18 cellular contexts compared by ENCODE assay signal in the genomic region with DNA sequence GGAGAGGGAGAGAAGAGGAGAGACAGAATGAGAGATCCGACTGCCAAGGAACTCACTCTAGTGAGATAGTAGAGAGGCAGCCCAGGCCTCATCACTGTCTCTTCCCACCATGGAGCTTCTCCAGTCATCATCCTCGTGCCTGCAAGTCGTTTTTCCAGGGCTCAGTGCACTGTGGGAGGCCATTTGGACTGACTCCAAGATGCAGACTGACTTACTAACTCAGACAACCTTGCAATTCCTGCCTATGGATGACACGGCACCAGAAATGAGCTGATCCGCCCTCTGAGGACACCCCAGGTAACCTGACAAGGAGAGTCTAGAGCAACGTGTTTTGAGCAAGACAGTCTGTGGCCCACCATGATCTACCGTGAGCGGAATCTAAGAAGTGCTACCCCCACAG.
DNase-seq lines count a peak whose midpoint lies in the region; ATAC-seq and TF ChIP-seq lines count a peak whose summit lies in the region.
"Had no signal": no experiment of that assay in that cellular context is flagged by ENCODE, and none has a peak within 500 bp of the region (broad histone marks: within the 10 kb centered on the region; RNA-seq: fewer than 3 reads in every experiment).

No MANE protein-coding gene starts in this region.

- dilution Hi-C loops in mammary epithelial cell (cut with HindIII; ENCODE audit: low sequenced_read_pairs) = no loop called here

- H3K4me3 ChIP-seq in mammary epithelial cell (replicated peaks in 1 of 3; ENCODE audit: insufficient read depth in 1 of 3, low read depth in 2 of 3, low read length in 3 of 3) = no peak overlapping the region
- H3K4me3 ChIP-seq: SJSA1 had no signal

- TF ChIP-seq CTCF in mammary epithelial cell (conservative IDR thresholded peaks at IDR 0.05 in 1 of 2, IDR thresholded peaks at IDR 0.05 in 1 of 2; ENCODE audit: extremely low read depth in 1 of 2, insufficient read depth in 1 of 2, low read depth in 1 of 2, low read length in 2 of 2) = no peak

- CTCF ChIA-PET in mammary epithelial cell (lab: Charles Lee; ENCODE audit: low non-redundant PET) = no interaction called here

- no peaks in the 10 kb centered on the region for H3K27me3 ChIP-seq in mammary epithelial cell (ENCODE audit: insufficient read depth, low read length)
- H3K27me3 ChIP-seq: SJSA1 had no signal

- BruUV-seq in mammary epithelial cell (replicated peaks; lab: Mats Ljungman, UMichigan) = no TSS peak

- intact Hi-C loops in mammary epithelial cell (cut with micrococcal nuclease) = no loop called here

- no peak overlapping the region for H3K27ac ChIP-seq in mammary epithelial cell (ENCODE audit: insufficient read depth, low read depth, low read length)
- H3K27ac ChIP-seq: HL-60, SJSA1 had no signal

- no peak overlapping the region for H2AFZ ChIP-seq in mammary epithelial cell (ENCODE audit: low read depth, low read length)

- H3K4me2 ChIP-seq in mammary epithelial cell (ENCODE audit: insufficient read depth, low read depth, low read length) = no peak overlapping the region

- no peaks in the 10 kb centered on the region for H3K9me3 ChIP-seq in mammary epithelial cell (replicated peaks; ENCODE audit: insufficient read depth, low read length)
- H3K9me3 ChIP-seq: SJSA1 had no signal

- peaks cover 13% of the 10 kb centered on the region for H3K4me1 ChIP-seq in mammary epithelial cell (ENCODE audit: insufficient read depth, low read length)

- no peaks in the 10 kb centered on the region for H4K20me1 ChIP-seq in mammary epithelial cell (ENCODE audit: insufficient read depth, low read length)

- peaks cover 13% of the 10 kb centered on the region for H3K79me2 ChIP-seq in mammary epithelial cell (ENCODE audit: insufficient read depth, low read length)

- H3K36me3 ChIP-seq in mammary epithelial cell (ENCODE audit: insufficient read depth, low read length) = no peaks in the 10 kb centered on the region
- H3K36me3 ChIP-seq: SJSA1 had no signal

- H3K9ac ChIP-seq in mammary epithelial cell (ENCODE audit: insufficient read depth, low read length) = no peak overlapping the region

- no peak for ATAC-seq in HG02571 (IDR thresholded peaks at IDR 0.05; ENCODE audit: unreplicated experiment)
- ATAC-seq: HCT116 had no signal

- in situ Hi-C loops in mammary epithelial cell (cut with MboI; ENCODE audit: low sequenced_read_pairs in 2 of 2) = no loop called here

- WGBS in mammary epithelial cell (ENCODE audit: low coverage, missing lambda C conversion rate) = 56% methylated on average over 8 of the region's 8 CpGs

- peak; percentile 47 for DNase-seq in A172 (ENCODE audit: low spot score)
- peak; percentile 30 for DNase-seq in HT1080 (ENCODE audit: low read depth)
- DNase-seq in mammary epithelial cell = peak; percentile 42
- DNase-seq in kidney tubule cell (ENCODE audit: low spot score) = peak; percentile 85
- no peak for DNase-seq in NCI-H2227 treated with DMSO at 0.1 percent for 48 hours (lab: John Stamatoyannopoulos, UW)
- DNase-seq in DMS 273 (lab: John Stamatoyannopoulos, UW; ENCODE audit: unreplicated experiment) = no peak
- no peak for DNase-seq in activated CD4-positive, alpha-beta T cell treated with anti-CD3 and anti-CD28 coated beads for 4 hours
- DNase-seq: activated CD4-positive, alpha-beta memory T cell treated with anti-CD3 and anti-CD28 coated beads, Interleukin-2, amount 10 ng/mL, durations not matched to agents 7 days and 5 days; activated effector memory CD4-positive, alpha-beta T cell treated with anti-CD3 and anti-CD28 coated beads, Interleukin-2, amount 50 U/mL, for 16 hours; central memory CD4-positive, alpha-beta T cell; Kasumi-1; NCI-H2081 treated with DMSO at 0.1 percent for 48 hours; occipital lobe; stimulated activated CD4-positive, alpha-beta T cell treated with anti-CD3 and anti-CD28 coated beads, Interleukin-12 subunit alpha, Interleukin-12 subunit beta, amount 100 ng/mL, for 4 hours had no signal

Comparison
In these comparisons a context has a peak if more than half of its experiments do, and no peak if none do; other contexts are left out.
1. DNase-seq: peak in A172 (single experiment), HT1080 (single experiment), mammary epithelial cell (single experiment) and kidney tubule cell (single experiment); none in NCI-H2227 treated with DMSO at 0.1 percent for 48 hours (single experiment), DMS 273 (single experiment) and activated CD4-positive, alpha-beta T cell treated with anti-CD3 and anti-CD28 coated beads for 4 hours (0 of 2).